36 cellular contexts compared by ENCODE assay signal in the genomic region with DNA sequence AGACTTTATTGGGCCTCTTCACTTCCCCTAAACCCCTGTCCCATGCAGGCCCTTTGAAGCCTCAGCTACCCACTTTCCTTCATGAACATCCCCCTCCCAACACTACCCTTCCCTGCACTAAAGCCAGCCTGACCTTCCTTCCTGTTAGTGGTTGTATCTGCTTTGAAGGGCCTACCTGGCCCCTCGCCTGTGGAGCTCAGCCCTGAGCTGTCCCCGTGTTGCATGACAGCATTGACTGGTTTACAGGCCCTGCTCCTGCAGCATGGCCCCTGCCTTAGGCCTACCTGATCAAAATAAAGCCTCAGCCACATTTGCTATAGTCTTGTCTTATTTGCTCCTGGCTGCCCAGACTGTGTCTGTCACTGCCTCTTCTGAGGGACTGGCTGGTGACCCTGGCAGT. TPM values are rescaled to one million over a fixed set of nuclear protein-coding genes. Genes with fewer than 3 reads are reported as not detected.
"Had no signal": no experiment of that assay in that cellular context is flagged by ENCODE, and none has a peak within 500 bp of the region (broad histone marks: within the 10 kb centered on the region; RNA-seq: fewer than 3 reads in every experiment).

No MANE protein-coding gene starts in this region.

- H3K36me3 ChIP-seq: brain microvascular endothelial cell, ovary had no signal

- H3K27ac ChIP-seq: brain microvascular endothelial cell, foreskin keratinocyte, heart left ventricle, left lung, skin epidermis, upper lobe of left lung, vagina had no signal

- H3K27ac Mint-ChIP-seq: activated CD4-positive, alpha-beta memory T cell treated with anti-CD3 and anti-CD28 coated beads for 36 hours; activated CD4-positive, alpha-beta T cell treated with anti-CD3 and anti-CD28 coated beads, Interleukin-2, amount 10 ng/mL, durations not matched to agents 24 days and 14 days; activated naive CD4-positive, alpha-beta T cell treated with anti-CD3 and anti-CD28 coated beads for 36 hours; activated T-cell treated with anti-CD3 and anti-CD28 coated beads, Interleukin-2, amount 50 U/mL, for 72 hours; endodermal cell; progenitor cell of endocrine pancreas; stimulated activated memory B cell treated with anti-CD40 and anti-IgM and Interleukin-4, amounts not matched to agents 10 μg/mL and 1 μg/mL and 100 μg/mL, for 72 hours had no signal

- H3K4me1 Mint-ChIP-seq: endodermal cell had no signal

- DNase-seq: activated CD4-positive, alpha-beta memory T cell treated with anti-CD3 and anti-CD28 coated beads for 36 hours; activated CD4-positive, alpha-beta T cell treated with anti-CD3 and anti-CD28 coated beads, Interleukin-2, amount 10 ng/mL, durations not matched to agents 24 days and 14 days; activated CD4-positive, CD25-positive, alpha-beta regulatory T cell treated with anti-CD3 and anti-CD28 coated beads, Interleukin-2, amount 50 U/mL, for 72 hours; activated effector memory CD4-positive, alpha-beta T cell treated with Interleukin-2 at 50 U/mL for 16 hours; activated naive CD4-positive, alpha-beta T cell treated with anti-CD3 and anti-CD28 coated beads for 36 hours; activated T-cell treated with anti-CD3 and anti-CD28 coated beads for 4 hours; activated T-cell treated with anti-CD3 and anti-CD28 coated beads, Interleukin-2, amount 50 U/mL, for 72 hours; amniotic stem cell; brain microvascular endothelial cell; endodermal cell; foreskin keratinocyte; heart left ventricle; hypothalamus; immature natural killer cell; left lung; nephron progenitor cell; ovary; stimulated activated CD4-positive, alpha-beta T cell treated with anti-CD3 and anti-CD28 coated beads, Interleukin-12 subunit alpha, Interleukin-12 subunit beta, amount 100 ng/mL, for 4 hours; stimulated activated CD4-positive, alpha-beta T cell treated with anti-CD3 and anti-CD28 coated beads, Interleukin-4, amount 100 ng/mL, for 24 hours; stimulated activated naive CD8-positive, alpha-beta T cell treated with anti-CD3 and anti-CD28 coated beads, Interleukin-15, amount 100 ng/mL, for 72 hours; substantia nigra; T1000 had no signal

- H3K27me3 ChIP-seq: brain microvascular endothelial cell, foreskin keratinocyte, heart left ventricle, left lung, ovary, upper lobe of left lung, vagina had no signal

- H3K27me3 Mint-ChIP-seq: activated CD4-positive, alpha-beta memory T cell treated with anti-CD3 and anti-CD28 coated beads for 36 hours; activated CD4-positive, alpha-beta T cell treated with anti-CD3 and anti-CD28 coated beads, Interleukin-2, amount 10 ng/mL, durations not matched to agents 24 days and 14 days; progenitor cell of endocrine pancreas; stimulated activated memory B cell treated with anti-CD40 and anti-IgM and Interleukin-4, amounts not matched to agents 10 μg/mL and 1 μg/mL and 100 μg/mL, for 72 hours; stimulated activated naive CD8-positive, alpha-beta T cell treated with anti-CD3 and anti-CD28 coated beads, Interleukin-15, amount 100 ng/mL, for 72 hours had no signal

- H3K4me3 Mint-ChIP-seq: activated CD4-positive, alpha-beta memory T cell treated with anti-CD3 and anti-CD28 coated beads for 36 hours; activated CD4-positive, alpha-beta T cell treated with anti-CD3 and anti-CD28 coated beads, Interleukin-2, amount 10 ng/mL, durations not matched to agents 24 days and 14 days; activated naive CD4-positive, alpha-beta T cell treated with anti-CD3 and anti-CD28 coated beads for 36 hours; activated T-cell treated with anti-CD3 and anti-CD28 coated beads, Interleukin-2, amount 50 U/mL, for 72 hours; endodermal cell; immature natural killer cell; stimulated activated memory B cell treated with anti-CD40 and anti-IgM and Interleukin-4, amounts not matched to agents 10 μg/mL and 1 μg/mL and 100 μg/mL, for 72 hours; stimulated activated naive CD8-positive, alpha-beta T cell treated with anti-CD3 and anti-CD28 coated beads, Interleukin-15, amount 100 ng/mL, for 72 hours had no signal

- H3K9me3 ChIP-seq: heart left ventricle, left lung, ovary, upper lobe of left lung, vagina had no signal

- H3K9me3 Mint-ChIP-seq: activated CD4-positive, alpha-beta memory T cell treated with anti-CD3 and anti-CD28 coated beads for 36 hours; activated CD4-positive, alpha-beta T cell treated with anti-CD3 and anti-CD28 coated beads, Interleukin-2, amount 10 ng/mL, durations not matched to agents 24 days and 14 days; activated naive CD4-positive, alpha-beta T cell treated with anti-CD3 and anti-CD28 coated beads for 36 hours; activated T-cell treated with anti-CD3 and anti-CD28 coated beads, Interleukin-2, amount 50 U/mL, for 72 hours; endodermal cell; immature natural killer cell; nephron progenitor cell; stimulated activated memory B cell treated with anti-CD40 and anti-IgM and Interleukin-4, amounts not matched to agents 10 μg/mL and 1 μg/mL and 100 μg/mL, for 72 hours; stimulated activated naive CD8-positive, alpha-beta T cell treated with anti-CD3 and anti-CD28 coated beads, Interleukin-15, amount 100 ng/mL, for 72 hours had no signal

- ATAC-seq: activated T-cell treated with anti-CD3 and anti-CD28 coated beads, Interleukin-2, amount 50 U/mL, for 72 hours; esophagus mucosa; foreskin keratinocyte; heart left ventricle; left lung; sciatic nerve; stimulated activated memory B cell treated with anti-CD40 and anti-IgM and Interleukin-4, amounts not matched to agents 10 μg/mL and 1 μg/mL and 100 μg/mL, for 72 hours; stimulated activated naive CD8-positive, alpha-beta T cell treated with anti-CD3 and anti-CD28 coated beads, Interleukin-15, amount 100 ng/mL, for 72 hours had no signal

- H3K36me3 Mint-ChIP-seq: activated CD4-positive, alpha-beta memory T cell treated with anti-CD3 and anti-CD28 coated beads for 36 hours had no signal

- H3K4me3 ChIP-seq: heart left ventricle, left lung, ovary, skin epidermis, upper lobe of left lung, vagina had no signal

- H3K4me1 ChIP-seq: foreskin keratinocyte had no signal

RNA-seq across cellular contexts. Expression of a gene that starts 26.2 kb away (rescaled TPM):
- total RNA-seq: activated naive CD4-positive, alpha-beta T cell treated with anti-CD3 and anti-CD28 coated beads for 36 hours; astrocyte; esophagus mucosa; lung microvascular endothelial cell had no signal

RNA-seq across cellular contexts. Expression of a gene that starts 42.0 kb away (rescaled TPM):
- total RNA-seq: astrocyte; cardiac septum; cerebellum; endodermal cell; esophagus mucosa; foreskin keratinocyte; heart left ventricle; kidney epithelial cell; left lung; mucosa of gallbladder; ovary; sciatic nerve; T-helper 1 cell treated with Interleukin-12 subunit alpha and Interleukin-12 subunit beta and Interleukin-4 antibody, amounts not matched to agents 30 ng/mL and 1 ng/mL, for 36 hours; vagina had no signal
- polyA plus RNA-seq: heart left ventricle, immature natural killer cell, ovary had no signal
